In the genomic region with DNA sequence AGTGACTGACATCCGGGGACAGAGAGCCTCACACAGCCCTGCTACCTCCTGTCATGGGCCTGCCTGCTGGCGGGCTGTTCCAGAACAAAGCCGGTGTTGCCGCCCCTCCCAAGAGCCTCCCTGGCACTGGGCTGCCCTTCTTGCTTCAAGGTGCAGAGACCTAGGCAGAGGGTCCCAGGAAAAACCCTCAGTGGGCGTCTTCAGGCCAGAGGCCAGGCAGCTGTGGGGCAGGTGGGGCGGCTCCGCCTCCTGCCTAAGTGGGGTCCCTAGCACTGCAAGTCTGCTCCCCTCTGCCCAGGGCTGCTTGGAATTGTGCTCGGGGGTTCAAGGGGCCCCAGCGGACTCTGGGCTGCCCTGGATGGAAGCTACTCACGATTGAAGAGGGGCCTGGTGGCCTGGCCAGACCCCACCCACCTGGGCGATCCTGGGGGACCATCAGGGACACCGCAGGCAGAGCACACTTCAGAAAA, we compare ENCODE assay signal across 11 cellular contexts. TPM values are rescaled to one million over a fixed set of nuclear protein-coding genes. Genes with fewer than 3 reads are reported as not detected.
DNase-seq lines count a peak whose midpoint lies in the region; ATAC-seq, FAIRE-seq and TF ChIP-seq lines count a peak whose summit lies in the region.
"Had no signal": no experiment of that assay in that cellular context is flagged by ENCODE, and none has a peak within 500 bp of the region (broad histone marks: within the 10 kb centered on the region; RNA-seq: fewer than 3 reads in every experiment).

No MANE protein-coding gene starts in this region.

- peaks cover 32% of the 10 kb centered on the region for H3K4me1 ChIP-seq in keratinocyte (ENCODE audit: control insufficient read depth, extremely low read depth, insufficient read depth, low read length)
- H3K4me1 ChIP-seq in skeletal muscle satellite cell (ENCODE audit: control insufficient read depth, insufficient read depth, low read length): peaks cover 64% of the 10 kb centered on the region
- H3K4me1 ChIP-seq: breast epithelium had no signal

- H3K27me3 ChIP-seq in keratinocyte (ENCODE audit: control insufficient read depth, extremely low read depth, insufficient read depth, low read length) (no peaks in the 10 kb centered on the region), skeletal muscle satellite cell (ENCODE audit: control insufficient read depth, insufficient read depth, low read length) (no peaks in the 10 kb centered on the region)
- H3K27me3 ChIP-seq: breast epithelium had no signal

- no peaks in the 10 kb centered on the region for H3K27me3 Mint-ChIP-seq in activated T-helper 2 cell treated with anti-CD3 and anti-CD28 coated beads, Interferon-gamma antibody, Interleukin-2, Interleukin-4, amounts not matched to agents 10 μg/mL and 5 μg/mL and 100 μg/mL, durations not matched to agents 14 hours and 24 hours and 36 hours (ENCODE audit: low read depth)
- H3K27me3 Mint-ChIP-seq in stimulated activated memory B cell treated with anti-CD40 and anti-IgM and Interleukin-4, amounts not matched to agents 10 μg/mL and 1 μg/mL and 100 μg/mL, for 72 hours: no peaks in the 10 kb centered on the region

- peak overlapping the region; percentile 46 for H3K4me2 ChIP-seq in keratinocyte (ENCODE audit: control insufficient read depth, extremely low read depth, insufficient read depth, low read depth, low read length)
- H3K4me2 ChIP-seq in skeletal muscle satellite cell (ENCODE audit: low read length): peak overlapping the region; percentile 34

- DNase-seq in GM12891 (ENCODE audit: insufficient read length, low spot score) (peak; percentile 9), keratinocyte (ENCODE audit: low read depth, low spot score) (no peak)
- no peak for DNase-seq in activated T-helper 2 cell treated with anti-CD3 and anti-CD28 coated beads, Interferon-gamma antibody, Interleukin-2, Interleukin-4, amounts not matched to agents 10 μg/mL and 5 μg/mL and 100 μg/mL, durations not matched to agents 14 hours and 24 hours and 36 hours (ENCODE audit: low spot score)
- DNase-seq: activated CD4-positive, CD25-positive, alpha-beta regulatory T cell; GOT3; MM.1S had no signal

- peaks cover 6% of the 10 kb centered on the region for H3K79me2 ChIP-seq in keratinocyte (ENCODE audit: control insufficient read depth, insufficient read depth, low read length)

- ATAC-seq in stimulated activated memory B cell treated with anti-CD40 and anti-IgM and Interleukin-4, amounts not matched to agents 10 μg/mL and 1 μg/mL and 100 μg/mL, for 72 hours: no peak
- no peak for ATAC-seq in GM18909 (IDR thresholded peaks at IDR 0.05; ENCODE audit: poor library complexity, unreplicated experiment)

- H3K4me3 Mint-ChIP-seq in activated T-helper 2 cell treated with anti-CD3 and anti-CD28 coated beads, Interferon-gamma antibody, Interleukin-2, Interleukin-4, amounts not matched to agents 10 μg/mL and 5 μg/mL and 100 μg/mL, durations not matched to agents 14 hours and 24 hours and 36 hours (ENCODE audit: low read depth): no peak overlapping the region
- no peak overlapping the region for H3K4me3 Mint-ChIP-seq in stimulated activated memory B cell treated with anti-CD40 and anti-IgM and Interleukin-4, amounts not matched to agents 10 μg/mL and 1 μg/mL and 100 μg/mL, for 72 hours

- no peaks in the 10 kb centered on the region for H3K9me3 Mint-ChIP-seq in activated T-helper 2 cell treated with anti-CD3 and anti-CD28 coated beads, Interferon-gamma antibody, Interleukin-2, Interleukin-4, amounts not matched to agents 10 μg/mL and 5 μg/mL and 100 μg/mL, durations not matched to agents 14 hours and 24 hours and 36 hours
- no peaks in the 10 kb centered on the region for H3K9me3 Mint-ChIP-seq in stimulated activated memory B cell treated with anti-CD40 and anti-IgM and Interleukin-4, amounts not matched to agents 10 μg/mL and 1 μg/mL and 100 μg/mL, for 72 hours

- dilution Hi-C loops in keratinocyte (cut with MboI; ENCODE audit: extremely low pct_ligation_motif_present, low sequenced_read_pairs): no loop called here

- no peaks in the 10 kb centered on the region for H4K20me1 ChIP-seq in keratinocyte (ENCODE audit: control insufficient read depth, extremely low read depth, insufficient read depth, low read length)

- H3K27ac ChIP-seq in VCaP (peak overlapping the region; percentile 42; the same call in 1 of the 2 replicates), keratinocyte (ENCODE audit: control insufficient read depth, insufficient read depth, low read length) (no peak overlapping the region)
- H3K27ac ChIP-seq: breast epithelium had no signal

- H3K4me1 Mint-ChIP-seq in activated T-helper 2 cell treated with anti-CD3 and anti-CD28 coated beads, Interferon-gamma antibody, Interleukin-2, Interleukin-4, amounts not matched to agents 10 μg/mL and 5 μg/mL and 100 μg/mL, durations not matched to agents 14 hours and 24 hours and 36 hours (ENCODE audit: low read depth): peaks cover 3% of the 10 kb centered on the region
- no peaks in the 10 kb centered on the region for H3K4me1 Mint-ChIP-seq in stimulated activated memory B cell treated with anti-CD40 and anti-IgM and Interleukin-4, amounts not matched to agents 10 μg/mL and 1 μg/mL and 100 μg/mL, for 72 hours

- H3K36me3 ChIP-seq in keratinocyte (ENCODE audit: control insufficient read depth in 2 of 2, extremely low read depth in 1 of 2, insufficient read depth in 2 of 2, low read length in 2 of 2): no peaks in the 10 kb centered on the region
- peaks cover 24% of the 10 kb centered on the region for H3K36me3 ChIP-seq in skeletal muscle satellite cell (ENCODE audit: insufficient read depth, low read length)
- H3K36me3 ChIP-seq: breast epithelium had no signal

- TF ChIP-seq CTCF in VCaP (conservative IDR thresholded peaks at IDR 0.05): no peak
- TF ChIP-seq CTCF in keratinocyte (optimal IDR thresholded peaks at IDR 0.05 in 1 of 3, IDR thresholded peaks at IDR 0.05 in 1 of 3, conservative IDR thresholded peaks at IDR 0.05 in 1 of 3; ENCODE audit: extremely low read depth in 1 of 3, insufficient read depth in 2 of 3, low read length in 3 of 3): no peak

- H3K4me3 ChIP-seq in keratinocyte (ENCODE audit: control insufficient read depth in 2 of 3, extremely low read depth in 1 of 3, insufficient read depth in 2 of 3, low read depth in 1 of 3, low read length in 3 of 3) (no peak overlapping the region), skeletal muscle satellite cell (ENCODE audit: low read length) (no peak overlapping the region)
- H3K4me3 ChIP-seq: breast epithelium had no signal

- peak overlapping the region; percentile 46 for H2AFZ ChIP-seq in keratinocyte (ENCODE audit: control insufficient read depth, low read length)

- no peak for TF ChIP-seq POLR2A in GM12891 (IDR thresholded peaks at IDR 0.05; ENCODE audit: low read depth, low read length)

- intact Hi-C loops in activated T-helper 2 cell treated with anti-CD3 and anti-CD28 coated beads, Interferon-gamma antibody, Interleukin-2, Interleukin-4, amounts not matched to agents 10 μg/mL and 5 μg/mL and 100 μg/mL, durations not matched to agents 14 hours and 24 hours and 36 hours (cut with micrococcal nuclease): no loop called here

- FAIRE-seq in GM12891 (lab: Jason Lieb, UNC) (no peak), keratinocyte (lab: Jason Lieb, UNC) (no peak)

- no peak overlapping the region for H3K27ac Mint-ChIP-seq in activated T-helper 2 cell treated with anti-CD3 and anti-CD28 coated beads, Interferon-gamma antibody, Interleukin-2, Interleukin-4, amounts not matched to agents 10 μg/mL and 5 μg/mL and 100 μg/mL, durations not matched to agents 14 hours and 24 hours and 36 hours
- no peak overlapping the region for H3K27ac Mint-ChIP-seq in stimulated activated memory B cell treated with anti-CD40 and anti-IgM and Interleukin-4, amounts not matched to agents 10 μg/mL and 1 μg/mL and 100 μg/mL, for 72 hours

- H3K9ac ChIP-seq in keratinocyte (ENCODE audit: control insufficient read depth, extremely low read depth, insufficient read depth, low read length) (peak overlapping the region; percentile 33), skeletal muscle satellite cell (ENCODE audit: low read depth, low read length) (peak overlapping the region; percentile 60)

- no peaks in the 10 kb centered on the region for H3K9me3 ChIP-seq in keratinocyte (ENCODE audit: control insufficient read depth, low read depth, low read length)
- no peaks in the 10 kb centered on the region for H3K9me3 ChIP-seq in skeletal muscle satellite cell (replicated peaks; ENCODE audit: low read length)
- H3K9me3 ChIP-seq: breast epithelium had no signal

- H3K36me3 Mint-ChIP-seq in activated T-helper 2 cell treated with anti-CD3 and anti-CD28 coated beads, Interferon-gamma antibody, Interleukin-2, Interleukin-4, amounts not matched to agents 10 μg/mL and 5 μg/mL and 100 μg/mL, durations not matched to agents 14 hours and 24 hours and 36 hours (ENCODE audit: low read depth): no peaks in the 10 kb centered on the region
- no peaks in the 10 kb centered on the region for H3K36me3 Mint-ChIP-seq in stimulated activated memory B cell treated with anti-CD40 and anti-IgM and Interleukin-4, amounts not matched to agents 10 μg/mL and 1 μg/mL and 100 μg/mL, for 72 hours

- H3K9me1 ChIP-seq in keratinocyte (ENCODE audit: control insufficient read depth, extremely low read depth, insufficient read depth, low read length): no peaks in the 10 kb centered on the region

RNA-seq across cellular contexts. Expression of gene GNB1L, which starts 20.4 kb away (rescaled TPM):
- 3.5 TPM for polyA plus RNA-seq in GM12891 (2012; ENCODE audit: low read depth, missing spikeins)
- polyA plus RNA-seq in keratinocyte: 2.0 to 4.1 TPM (median 2.4 TPM) in 3 replicates
- 5.8 TPM for polyA plus RNA-seq in keratinocyte (2011; ENCODE audit: low read depth)
- 1.2 and 2.9 TPM in 2 replicates for polyA plus RNA-seq in keratinocyte (2011; cell fraction: cytosol; rRNA removed)
- polyA plus RNA-seq in keratinocyte (2011; cell fraction: nucleus; rRNA removed): 1.8 and 2.1 TPM in 2 replicates
- polyA plus RNA-seq in keratinocyte (2012; ENCODE audit: low replicate concordance): 7.2 and 8.4 TPM in 2 replicates
- 0.49 to 2.0 TPM (median 1.2 TPM) in 3 replicates for polyA minus RNA-seq in keratinocyte
- 11.3 TPM for polyA minus RNA-seq in keratinocyte (2011; cell fraction: cytosol; rRNA and poly(A)+ RNA removed)
- polyA minus RNA-seq in keratinocyte (2011; cell fraction: nucleus; rRNA and poly(A)+ RNA removed): 2.2 and 3.4 TPM in 2 replicates
- 3.7 and 7.9 TPM in 2 replicates for total RNA-seq in skeletal muscle satellite cell (2012; rRNA removed)
- total RNA-seq in activated T-helper 2 cell treated with anti-CD3 and anti-CD28 coated beads, Interferon-gamma antibody, Interleukin-2, Interleukin-4, amounts not matched to agents 10 μg/mL and 5 μg/mL and 100 μg/mL, durations not matched to agents 14 hours and 24 hours and 36 hours: 14.7 and 17.7 TPM in 2 replicates

RNA-seq across cellular contexts. Expression of gene RTL10, which starts 20.4 kb away (rescaled TPM):
- 5.7 TPM for polyA plus RNA-seq in GM12891 (2012; ENCODE audit: low read depth, missing spikeins)
- 12.9 to 23.4 TPM (median 18.2 TPM) in 3 replicates for polyA plus RNA-seq in keratinocyte
- polyA plus RNA-seq in keratinocyte (2011; ENCODE audit: low read depth): 6.1 TPM
- polyA plus RNA-seq in keratinocyte (2011; cell fraction: cytosol; rRNA removed): 9.3 and 14.5 TPM in 2 replicates
- polyA plus RNA-seq in keratinocyte (2011; cell fraction: nucleus; rRNA removed): 32.8 and 44.8 TPM in 2 replicates
- 16.5 and 19.8 TPM in 2 replicates for polyA plus RNA-seq in keratinocyte (2012; ENCODE audit: low replicate concordance)
- 26.9 to 120 TPM (median 32.7 TPM) in 3 replicates for polyA minus RNA-seq in keratinocyte
- 13.6 TPM for polyA minus RNA-seq in keratinocyte (2011; cell fraction: cytosol; rRNA and poly(A)+ RNA removed)
- 19.3 and 28.2 TPM in 2 replicates for polyA minus RNA-seq in keratinocyte (2011; cell fraction: nucleus; rRNA and poly(A)+ RNA removed)
- 9.4 and 12.0 TPM in 2 replicates for total RNA-seq in skeletal muscle satellite cell (2012; rRNA removed)
- 16.6 and 19.0 TPM in 2 replicates for total RNA-seq in activated T-helper 2 cell treated with anti-CD3 and anti-CD28 coated beads, Interferon-gamma antibody, Interleukin-2, Interleukin-4, amounts not matched to agents 10 μg/mL and 5 μg/mL and 100 μg/mL, durations not matched to agents 14 hours and 24 hours and 36 hours
